10 cellular contexts compared by ENCODE assay signal in the genomic region with DNA sequence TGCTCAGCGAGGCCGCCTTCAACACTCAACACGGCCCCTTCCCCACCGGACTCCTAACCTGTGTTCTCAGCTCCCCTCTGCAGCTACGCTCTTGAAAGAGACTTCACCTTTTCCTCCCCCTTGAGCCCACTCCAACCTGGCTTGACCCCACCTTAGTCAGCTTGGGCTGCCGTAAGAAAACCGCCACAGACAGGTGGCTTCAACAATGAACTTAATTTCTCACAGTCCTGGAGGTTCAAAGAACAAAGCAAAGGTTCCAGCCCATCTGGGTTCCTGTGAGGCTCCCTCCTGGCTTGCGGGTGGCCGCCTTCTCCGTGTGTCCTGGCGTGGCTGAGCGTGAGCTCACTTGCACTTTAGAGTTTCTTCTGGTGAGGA.
"Had no signal": no experiment of that assay in that cellular context is flagged by ENCODE, and none has a peak within 500 bp of the region (broad histone marks: within the 10 kb centered on the region; RNA-seq: fewer than 3 reads in every experiment).

No MANE protein-coding gene starts in this region.

- H3K4me1 ChIP-seq: psoas muscle had no signal

- H3K4me3 ChIP-seq: cardiac muscle cell, psoas muscle, thoracic aorta, upper lobe of right lung had no signal

- H3K27ac Mint-ChIP-seq: activated CD4-positive, alpha-beta memory T cell treated with anti-CD3 and anti-CD28 coated beads, Interleukin-2, amount 10 ng/mL, durations not matched to agents 7 days and 5 days; activated naive CD4-positive, alpha-beta T cell treated with anti-CD3 and anti-CD28 coated beads, Interleukin-2, amount 10 ng/mL, durations not matched to agents 7 days and 5 days; activated T-cell treated with anti-CD3 and anti-CD28 coated beads, Interleukin-2, amount 50 U/mL, for 24 hours; stimulated activated naive CD8-positive, alpha-beta T cell treated with anti-CD3 and anti-CD28 coated beads, Interleukin-15, amount 100 ng/mL, for 72 hours had no signal

- H3K27me3 Mint-ChIP-seq: activated CD4-positive, alpha-beta memory T cell treated with anti-CD3 and anti-CD28 coated beads, Interleukin-2, amount 10 ng/mL, durations not matched to agents 7 days and 5 days; activated naive CD4-positive, alpha-beta T cell treated with anti-CD3 and anti-CD28 coated beads, Interleukin-2, amount 10 ng/mL, durations not matched to agents 7 days and 5 days; activated T-cell treated with anti-CD3 and anti-CD28 coated beads, Interleukin-2, amount 50 U/mL, for 24 hours; stimulated activated naive CD8-positive, alpha-beta T cell treated with anti-CD3 and anti-CD28 coated beads, Interleukin-15, amount 100 ng/mL, for 72 hours had no signal

- H3K9me3 ChIP-seq: psoas muscle, thoracic aorta, upper lobe of right lung had no signal

- H3K9me3 Mint-ChIP-seq: activated CD4-positive, alpha-beta memory T cell treated with anti-CD3 and anti-CD28 coated beads, Interleukin-2, amount 10 ng/mL, durations not matched to agents 7 days and 5 days; activated naive CD4-positive, alpha-beta T cell treated with anti-CD3 and anti-CD28 coated beads, Interleukin-2, amount 10 ng/mL, durations not matched to agents 7 days and 5 days; activated T-cell treated with anti-CD3 and anti-CD28 coated beads, Interleukin-2, amount 50 U/mL, for 24 hours; nephron; stimulated activated naive CD8-positive, alpha-beta T cell treated with anti-CD3 and anti-CD28 coated beads, Interleukin-15, amount 100 ng/mL, for 72 hours had no signal

- H3K4me1 Mint-ChIP-seq: activated CD4-positive, alpha-beta memory T cell treated with anti-CD3 and anti-CD28 coated beads, Interleukin-2, amount 10 ng/mL, durations not matched to agents 7 days and 5 days; activated naive CD4-positive, alpha-beta T cell treated with anti-CD3 and anti-CD28 coated beads, Interleukin-2, amount 10 ng/mL, durations not matched to agents 7 days and 5 days had no signal

- H3K27ac ChIP-seq: cardiac muscle cell, thoracic aorta, upper lobe of right lung had no signal

- H3K4me3 Mint-ChIP-seq: activated CD4-positive, alpha-beta memory T cell treated with anti-CD3 and anti-CD28 coated beads, Interleukin-2, amount 10 ng/mL, durations not matched to agents 7 days and 5 days; activated naive CD4-positive, alpha-beta T cell treated with anti-CD3 and anti-CD28 coated beads, Interleukin-2, amount 10 ng/mL, durations not matched to agents 7 days and 5 days; activated T-cell treated with anti-CD3 and anti-CD28 coated beads, Interleukin-2, amount 50 U/mL, for 24 hours; nephron; stimulated activated naive CD8-positive, alpha-beta T cell treated with anti-CD3 and anti-CD28 coated beads, Interleukin-15, amount 100 ng/mL, for 72 hours had no signal

- H3K36me3 Mint-ChIP-seq: activated naive CD4-positive, alpha-beta T cell treated with anti-CD3 and anti-CD28 coated beads, Interleukin-2, amount 10 ng/mL, durations not matched to agents 7 days and 5 days had no signal

- DNase-seq: activated CD4-positive, alpha-beta memory T cell treated with anti-CD3 and anti-CD28 coated beads, Interleukin-2, amount 10 ng/mL, durations not matched to agents 7 days and 5 days; activated naive CD4-positive, alpha-beta T cell treated with anti-CD3 and anti-CD28 coated beads, Interleukin-2, amount 10 ng/mL, durations not matched to agents 7 days and 5 days; activated T-cell treated with anti-CD3 and anti-CD28 coated beads, Interleukin-2, amount 50 U/mL, for 24 hours; psoas muscle; stimulated activated CD4-positive, alpha-beta T cell treated with anti-CD3 and anti-CD28 coated beads, Interleukin-1b, Interleukin-23, amount 100 ng/mL, for 48 hours; stimulated activated naive CD8-positive, alpha-beta T cell treated with anti-CD3 and anti-CD28 coated beads, Interleukin-15, amount 100 ng/mL, for 72 hours had no signal

- H3K27me3 ChIP-seq: cardiac muscle cell, upper lobe of right lung had no signal
